In genomic region chr15:76185716-76186115, GRCh38 we compare ENCODE assay signal across 8 cellular contexts.
DNase-seq lines count a peak whose midpoint lies in the region; ATAC-seq and TF ChIP-seq lines count a peak whose summit lies in the region.

No MANE protein-coding gene starts in this region.

- peak; percentile 70 for TF ChIP-seq CTCF in 22Rv1 (IDR thresholded peaks at IDR 0.05)
- peak; percentile 75 for TF ChIP-seq CTCF in NB4 (IDR thresholded peaks at IDR 0.05; ENCODE audit: low read depth, low read length)
- TF ChIP-seq CTCF in liver (IDR thresholded peaks at IDR 0.05; ENCODE audit: low read depth, low read length, missing input control), result peak; percentile 35

- H3K27ac ChIP-seq in 22Rv1 (no peak overlapping the region), liver (ENCODE audit: low read depth in 1 of 2, low read length in 2 of 2) (no peak overlapping the region)

- no peaks in the 10 kb centered on the region for H3K9me3 ChIP-seq in adipocyte (ENCODE audit: control insufficient read depth, low read length)
- no peaks in the 10 kb centered on the region for H3K9me3 ChIP-seq in liver (ENCODE audit: control insufficient read depth in 4 of 4, low read length in 3 of 4)

- H3K4me1 ChIP-seq in adipocyte (ENCODE audit: control insufficient read depth, insufficient read depth, low read length) (peaks cover 17% of the 10 kb centered on the region), liver (ENCODE audit: control insufficient read depth in 4 of 4, insufficient read depth in 4 of 4, low read length in 3 of 4) (peaks cover 0 to 3% (median 2%) of the 10 kb centered on the region in 4 donors)

- H3K9ac ChIP-seq in adipocyte (ENCODE audit: low read length) (peak overlapping the region; percentile 17), liver (ENCODE audit: low read depth in 1 of 2, low read length in 2 of 2) (no peak overlapping the region)

- H3K27me3 ChIP-seq in adipocyte (replicated peaks; ENCODE audit: control insufficient read depth, insufficient read depth, low read length) (no peaks in the 10 kb centered on the region), liver (ENCODE audit: control insufficient read depth in 4 of 4, insufficient read depth in 4 of 4, low read length in 3 of 4) (no peaks in the 10 kb centered on the region)

- ATAC-seq in GM18502 (IDR thresholded peaks at IDR 0.05; ENCODE audit: poor library complexity, unreplicated experiment) (no peak), HG03439 (IDR thresholded peaks at IDR 0.05; ENCODE audit: unreplicated experiment) (no peak)

- H3K4me3 ChIP-seq in NB4 (ENCODE audit: low read depth, low read length) (no peak overlapping the region), adipocyte (ENCODE audit: low read length) (no peak overlapping the region), liver (ENCODE audit: low read depth in 1 of 3, low read length in 3 of 3) (no peak overlapping the region)

- TF ChIP-seq RAD21 in liver (IDR thresholded peaks at IDR 0.05), result peak; percentile 36 to 66

- no peak for TF ChIP-seq POLR2A in NB4 (IDR thresholded peaks at IDR 0.05; ENCODE audit: extremely low read depth, insufficient read length)

- no peaks in the 10 kb centered on the region for H3K36me3 ChIP-seq in adipocyte (ENCODE audit: control insufficient read depth, insufficient read depth, low read length, severe bottlenecking)
- H3K36me3 ChIP-seq in liver (ENCODE audit: control insufficient read depth in 4 of 4, insufficient read depth in 3 of 4, low read depth in 1 of 4, low read length in 3 of 4), result no peaks in the 10 kb centered on the region

- DNase-seq in EL, result peak; percentile 89
- DNase-seq in NB4 (ENCODE audit: low read depth), result peak; percentile 70
- DNase-seq in adipocyte (ENCODE audit: low read depth), result peak; percentile 56
- DNase-seq in retina, result no peak

- WGBS in liver, result 54% methylated on average over 3 of the region's 3 CpGs

TF ChIP-seq in liver, 16 proteins besides CTCF, POLR2A, EP300 and RAD21:
- no peak for TF ChIP-seq JUND (IDR thresholded peaks at IDR 0.05)
- TF ChIP-seq HNF4A (conservative IDR thresholded peaks at IDR 0.05), result no peak
- TF ChIP-seq, protein P1, sequence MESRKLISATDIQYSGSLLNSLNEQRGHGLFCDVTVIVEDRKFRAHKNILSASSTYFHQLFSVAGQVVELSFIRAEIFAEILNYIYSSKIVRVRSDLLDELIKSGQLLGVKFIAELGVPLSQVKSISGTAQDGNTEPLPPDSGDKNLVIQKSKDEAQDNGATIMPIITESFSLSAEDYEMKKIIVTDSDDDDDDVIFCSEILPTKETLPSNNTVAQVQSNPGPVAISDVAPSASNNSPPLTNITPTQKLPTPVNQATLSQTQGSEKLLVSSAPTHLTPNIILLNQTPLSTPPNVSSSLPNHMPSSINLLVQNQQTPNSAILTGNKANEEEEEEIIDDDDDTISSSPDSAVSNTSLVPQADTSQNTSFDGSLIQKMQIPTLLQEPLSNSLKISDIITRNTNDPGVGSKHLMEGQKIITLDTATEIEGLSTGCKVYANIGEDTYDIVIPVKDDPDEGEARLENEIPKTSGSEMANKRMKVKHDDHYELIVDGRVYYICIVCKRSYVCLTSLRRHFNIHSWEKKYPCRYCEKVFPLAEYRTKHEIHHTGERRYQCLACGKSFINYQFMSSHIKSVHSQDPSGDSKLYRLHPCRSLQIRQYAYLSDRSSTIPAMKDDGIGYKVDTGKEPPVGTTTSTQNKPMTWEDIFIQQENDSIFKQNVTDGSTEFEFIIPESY (IDR thresholded peaks at IDR 0.05), result no peak
- no peak for TF ChIP-seq FOXA1 (IDR thresholded peaks at IDR 0.05)
- TF ChIP-seq, protein P2, sequence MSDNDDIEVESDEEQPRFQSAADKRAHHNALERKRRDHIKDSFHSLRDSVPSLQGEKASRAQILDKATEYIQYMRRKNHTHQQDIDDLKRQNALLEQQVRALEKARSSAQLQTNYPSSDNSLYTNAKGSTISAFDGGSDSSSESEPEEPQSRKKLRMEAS (IDR thresholded peaks at IDR 0.05), result no peak
- TF ChIP-seq GABPA (IDR thresholded peaks at IDR 0.05 in 1 of 2, conservative IDR thresholded peaks at IDR 0.05 in 1 of 2), result no peak
- TF ChIP-seq FOXA2 (IDR thresholded peaks at IDR 0.05), result no peak
- TF ChIP-seq NR2F2 (IDR thresholded peaks at IDR 0.05), result no peak
- no peak for TF ChIP-seq YY1 (IDR thresholded peaks at IDR 0.05)
- TF ChIP-seq HNF4G (IDR thresholded peaks at IDR 0.05), result no peak
